ENCODE assay signal across 31 cellular contexts in the genomic region with DNA sequence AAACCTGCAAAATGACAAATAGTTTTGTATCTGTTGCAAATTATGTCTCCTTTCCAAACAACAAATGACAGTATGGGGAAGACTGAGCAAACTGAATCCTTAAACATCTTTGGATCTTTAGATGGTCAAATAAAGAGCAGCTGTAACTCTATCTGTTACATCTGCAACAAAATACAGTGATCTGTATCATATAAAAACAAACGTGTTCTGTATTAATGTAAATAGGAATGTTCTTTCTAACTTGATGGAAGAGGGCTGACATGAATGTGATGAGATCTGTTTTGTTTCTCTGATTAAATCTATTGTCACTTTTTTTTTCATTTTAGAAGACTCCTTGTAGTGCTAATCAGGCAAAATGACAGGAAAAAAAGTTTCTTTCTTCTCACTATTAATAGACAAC.
"Had no signal": no experiment of that assay in that cellular context is flagged by ENCODE, and none has a peak within 500 bp of the region (broad histone marks: within the 10 kb centered on the region; RNA-seq: fewer than 3 reads in every experiment).

No MANE protein-coding gene starts in this region.

- ATAC-seq: activated CD8-positive, alpha-beta T cell treated with anti-CD3 and anti-CD28 coated beads for 36 hours; activated naive CD4-positive, alpha-beta T cell treated with anti-CD3 and anti-CD28 coated beads, Interleukin-2, amount 50 U/mL, for 72 hours; activated T-cell treated with anti-CD3 and anti-CD28 coated beads, Interleukin-2, amount 50 U/mL, for 72 hours; activated T-helper 17 cell treated with anti-CD3 and anti-CD28 coated beads, Interleukin-2, amount 50 U/mL, for 72 hours; body of pancreas; PC-3 had no signal

- H3K4me2 ChIP-seq: KMS-11 had no signal

- H3K4me1 ChIP-seq: adrenal gland, breast epithelium, Peyer's patch, SJSA1 had no signal

- H3K27me3 ChIP-seq: adrenal gland, body of pancreas, breast epithelium, Peyer's patch, SJSA1 had no signal

- H3K9me3 ChIP-seq: adrenal gland, body of pancreas, Peyer's patch, SJSA1 had no signal

- H3K4me3 ChIP-seq: adrenal gland, body of pancreas, breast epithelium, Peyer's patch, SJSA1 had no signal

- DNase-seq: activated CD4-positive, alpha-beta T cell treated with anti-CD3 and anti-CD28 coated beads, Interleukin-2, amount 10 ng/mL, durations not matched to agents 24 days and 14 days; activated CD4-positive, alpha-beta T cell treated with anti-CD3 and anti-CD28 coated beads, Interleukin-2, amount 50 U/mL, for 4 hours; activated CD8-positive, alpha-beta T cell treated with anti-CD3 and anti-CD28 coated beads for 36 hours; activated gamma-delta T cell; activated naive CD4-positive, alpha-beta T cell treated with Interleukin-2 at 50 U/mL for 16 hours; activated T-cell treated with anti-CD3 and anti-CD28 coated beads, Interleukin-2, amount 50 U/mL, for 1 hour; activated T-cell treated with anti-CD3 and anti-CD28 coated beads, Interleukin-2, amount 50 U/mL, for 72 hours; adrenal gland; body of pancreas; cortex of kidney; MM.1S; MV-4-11; NCI-H1092; NCI-H1436 treated with DMSO at 0.1 percent for 48 hours; NCI-H2029; NCI-H2107; NCI-H345; NCI-H524 treated with DMSO at 0.1 percent for 48 hours; NCI-H748 treated with DMSO at 0.1 percent for 48 hours; NK-92 treated with Interleukin-12 subunit alpha and Interleukin-12 subunit beta, amount 100 ng/mL, for 24 hours; PC-3; Peyer's patch; RPMI8226; SHP77 treated with DMSO at 0.1 percent for 48 hours; T1000 had no signal

- FAIRE-seq: astrocyte had no signal

- H3K36me3 ChIP-seq: adrenal gland, breast epithelium, Peyer's patch, SJSA1 had no signal

- H3K9ac ChIP-seq: KMS-11 had no signal

- H3K27ac ChIP-seq: adrenal gland, body of pancreas, breast epithelium, KMS-11, Peyer's patch, SJSA1 had no signal
